ENCODE assay signal across 8 cellular contexts in genomic region chr1:88595355-88595754, GRCh38.
DNase-seq lines count a peak whose midpoint lies in the region; ATAC-seq, FAIRE-seq and TF ChIP-seq lines count a peak whose summit lies in the region.

No MANE protein-coding gene starts in this region.

- H3K4me1 ChIP-seq in astrocyte (ENCODE audit: insufficient read depth, low read length) (no peaks in the 10 kb centered on the region), mesendoderm (ENCODE audit: control insufficient read depth, low read depth, low read length) (no peaks in the 10 kb centered on the region)

- no peak overlapping the region for H3K4ac ChIP-seq in mesendoderm (ENCODE audit: low read depth, low read length)

- no peak overlapping the region for H4K5ac ChIP-seq in mesendoderm (ENCODE audit: low read length)

- H3K27ac ChIP-seq in astrocyte (ENCODE audit: low read depth, low read length) (no peak overlapping the region), mesendoderm (ENCODE audit: low read depth, low read length) (no peak overlapping the region)

- no CpG with 5 or more reads among the region's 3 CpGs for WGBS in mesendoderm (ENCODE audit: extremely low coverage, insufficient coverage, low lambda C conversion rate)

- H3K79me2 ChIP-seq in astrocyte (ENCODE audit: insufficient read depth, low read length) (no peaks in the 10 kb centered on the region), mesendoderm (ENCODE audit: control insufficient read depth, insufficient read depth, low read length) (no peaks in the 10 kb centered on the region)

- no peak for FAIRE-seq in astrocyte (lab: Jason Lieb, UNC)

- H3K9me3 Mint-ChIP-seq in astrocyte (ENCODE audit: unreplicated experiment), result peaks cover 28% of the 10 kb centered on the region

- H3K4me1 Mint-ChIP-seq in astrocyte (ENCODE audit: low read depth, unreplicated experiment), result no peaks in the 10 kb centered on the region

- H3K4me3 ChIP-seq in AG09309 (ENCODE audit: control insufficient read depth, low read depth, low read length) (no peak overlapping the region), astrocyte (ENCODE audit: insufficient read depth, low read depth, low read length) (no peak overlapping the region), mesendoderm (ENCODE audit: low read length) (no peak overlapping the region)
- H3K4me3 ChIP-seq in Jurkat, Clone E6-1 (ENCODE audit: low read length), result no peak overlapping the region

- ATAC-seq in HG02884 (IDR thresholded peaks at IDR 0.05; ENCODE audit: unreplicated experiment), result no peak

- H3K36me3 ChIP-seq in astrocyte (ENCODE audit: insufficient read depth, low read length) (no peaks in the 10 kb centered on the region), mesendoderm (ENCODE audit: control insufficient read depth, insufficient read depth, low read length) (no peaks in the 10 kb centered on the region)

- H2BK15ac ChIP-seq in mesendoderm (replicated peaks; ENCODE audit: low read depth), result no peak overlapping the region

- no peak overlapping the region for H2AFZ ChIP-seq in astrocyte (ENCODE audit: low read depth, low read length)

- H3K27ac Mint-ChIP-seq in astrocyte (ENCODE audit: unreplicated experiment), result no peak overlapping the region

- peaks cover 2% of the 10 kb centered on the region for H3K36me3 Mint-ChIP-seq in astrocyte (ENCODE audit: low read depth, unreplicated experiment)

- H3K9me3 ChIP-seq in astrocyte (ENCODE audit: insufficient read depth, low read depth, low read length), result no peaks in the 10 kb centered on the region

- no peaks in the 10 kb centered on the region for H3K79me1 ChIP-seq in mesendoderm (ENCODE audit: low read length)

- no peak overlapping the region for H3K56ac ChIP-seq in mesendoderm (ENCODE audit: low read length)

- H3K27me3 ChIP-seq in astrocyte (ENCODE audit: insufficient read depth, low read length) (no peaks in the 10 kb centered on the region), mesendoderm (ENCODE audit: insufficient read depth, low read length, poor library complexity) (no peaks in the 10 kb centered on the region)

- H3K23ac ChIP-seq in mesendoderm (ENCODE audit: low read length), result no peak overlapping the region

- no peak overlapping the region for H3K4me2 ChIP-seq in astrocyte (ENCODE audit: low read length)
- H3K4me2 ChIP-seq in mesendoderm (ENCODE audit: low read length), result no peak overlapping the region

- no peak overlapping the region for H2AK5ac ChIP-seq in mesendoderm (ENCODE audit: low read length)

- TF ChIP-seq CTCF in AG09309 (IDR thresholded peaks at IDR 0.05; ENCODE audit: control insufficient read depth, insufficient read depth, low read depth, low read length, missing control alignments) (peak; percentile 55), GM12873 (IDR thresholded peaks at IDR 0.05; ENCODE audit: insufficient read depth, low read depth, low read length, missing control alignments) (peak; percentile 51), astrocyte (IDR thresholded peaks at IDR 0.05; ENCODE audit: insufficient read depth, low read depth, low read length) (peak; percentile 46)

- DNase-seq in AG09309 (ENCODE audit: low read depth) (peak; percentile 24), astrocyte (ENCODE audit: low read depth) (peak; percentile 20), mesendoderm (peak; percentile 71), inferior parietal cortex (ENCODE audit: extremely low spot score) (no peak), D341Med (ENCODE audit: low spot score) (no peak)
- DNase-seq in Jurkat, Clone E6-1 (ENCODE audit: low read depth, low spot score), result peak; percentile 35

- H3K4me3 Mint-ChIP-seq in astrocyte (ENCODE audit: unreplicated experiment), result no peak overlapping the region

- H3K9ac ChIP-seq in astrocyte (ENCODE audit: low read length) (no peak overlapping the region), mesendoderm (ENCODE audit: low read length) (no peak overlapping the region)

- H4K8ac ChIP-seq in mesendoderm (ENCODE audit: low read depth, low read length), result no peak overlapping the region

- no peaks in the 10 kb centered on the region for H3K27me3 Mint-ChIP-seq in astrocyte (ENCODE audit: low read depth, unreplicated experiment)

- H4K20me1 ChIP-seq in astrocyte (ENCODE audit: insufficient read depth, low read length), result no peaks in the 10 kb centered on the region

- H3K18ac ChIP-seq in mesendoderm (ENCODE audit: low read length), result no peak overlapping the region

- no peak overlapping the region for H2BK5ac ChIP-seq in mesendoderm (ENCODE audit: low read length)

- no peak overlapping the region for H2BK120ac ChIP-seq in mesendoderm (ENCODE audit: low read depth, low read length)

Comparison
In these comparisons a context has a peak if more than half of its experiments do, and no peak if none do; other contexts are left out.
1. DNase-seq: peak in AG09309 (single experiment), Jurkat, Clone E6-1 (single experiment), astrocyte (single experiment) and mesendoderm (single experiment); none in inferior parietal cortex (single experiment) and D341Med (single experiment).
2. Peak in every context shown above with its lines, with median percentiles within 50 percentile points of each other: CTCF ChIP-seq.